Comparison of ENCODE assay signal across 8 cellular contexts in genomic region chr11:82718307-82718706, GRCh38. TPM values are rescaled to one million over a fixed set of nuclear protein-coding genes. Genes with fewer than 3 reads are reported as not detected.
A peak's percentile ranks its signal among the peaks of the same experiment; 100 is the strongest.
DNase-seq lines count a peak whose midpoint lies in the region; ATAC-seq, FAIRE-seq and TF ChIP-seq lines count a peak whose summit lies in the region.

No MANE protein-coding gene starts in this region.

- 38% methylated on average over 5 of the region's 5 CpGs for WGBS in A549 (ENCODE audit: missing lambda C conversion rate)

- H3K4me1 ChIP-seq in A549 (no peaks in the 10 kb centered on the region), thoracic aorta (ENCODE audit: control insufficient read depth in 1 of 2, low read depth in 2 of 2) (peaks cover 17 to 24% of the 10 kb centered on the region in 2 donors)

- ATAC-seq in A549: peak; percentile 75 to 89
- peak; percentile 67 for ATAC-seq in HG03159 (IDR thresholded peaks at IDR 0.05; ENCODE audit: unreplicated experiment)
- ATAC-seq in thoracic aorta (ENCODE audit: insufficient number of reproducible peaks, low FRiP score, low read depth): peak; percentile 67

- POLR2A ChIA-PET in A549 (lab: Yijun Ruan, JAX): no interaction called here

- TF ChIP-seq POLR2A in A549 (IDR thresholded peaks at IDR 0.05; ENCODE audit: low read length): no peak

- H3K36me3 ChIP-seq in bronchial epithelial cell (ENCODE audit: control insufficient read depth, insufficient read depth, low read length): no peaks in the 10 kb centered on the region
- no peaks in the 10 kb centered on the region for H3K36me3 ChIP-seq in thoracic aorta

- H3K4me2 ChIP-seq in A549: no peak overlapping the region

- H3K27me3 ChIP-seq in bronchial epithelial cell (ENCODE audit: control insufficient read depth, insufficient read depth, low read length) (no peaks in the 10 kb centered on the region), thoracic aorta (replicated peaks; ENCODE audit: insufficient read depth) (no peaks in the 10 kb centered on the region)

- CTCF ChIA-PET in A549 (lab: Yijun Ruan, JAX): interaction anchor here (0.6 to 6.0 kb wide), 24 partner anchors 11 to 1118 kb away, joined by 3 to 51 read pairs (median 4); partner anchors contain the start of genes DDIAS, FAM181B and PRCP

- TF ChIP-seq RAD21 in A549 (conservative IDR thresholded peaks at IDR 0.05 in 1 of 2, IDR thresholded peaks at IDR 0.05 in 1 of 2): peak; percentile 85 to 89

- TF ChIP-seq CTCF in A549 (IDR thresholded peaks at IDR 0.05) (peak; percentile 86), bronchial epithelial cell (IDR thresholded peaks at IDR 0.05; ENCODE audit: insufficient read depth, low read length, severe bottlenecking) (peak; percentile 70), thoracic aorta (IDR thresholded peaks at IDR 0.05) (peak; percentile 61)

- H3K4me3 ChIP-seq in A549 (no peak overlapping the region), bronchial epithelial cell (ENCODE audit: low read depth, low read length) (no peak overlapping the region), thoracic aorta (no peak overlapping the region)

- TF ChIP-seq EP300 in A549 (IDR thresholded peaks at IDR 0.05): no peak

- FAIRE-seq in A549 (lab: Jason Lieb, UNC) (peak; percentile 65), bronchial epithelial cell (lab: Jason Lieb, UNC) (no peak)

- H3K9me3 ChIP-seq in A549 (no peaks in the 10 kb centered on the region), thoracic aorta (no peaks in the 10 kb centered on the region)

- DNase-seq in A549 (ENCODE audit: low read depth in 1 of 2, low spot score in 1 of 2): peak; percentile 42 to 61
- peak; percentile 14 for DNase-seq in GM04504 (ENCODE audit: low read depth)
- DNase-seq in NOMO-1 (lab: John Stamatoyannopoulos, UW; ENCODE audit: unreplicated experiment in 2 of 2): peak; percentile 15 to 38
- DNase-seq in bronchial epithelial cell (ENCODE audit: low read depth): peak; percentile 31
- peak; percentile 53 for DNase-seq in kidney tubule cell (ENCODE audit: low spot score)
- DNase-seq in thoracic aorta (ENCODE audit: low spot score): no peak
- no peak for DNase-seq in UCSD-AML1 (lab: John Stamatoyannopoulos, UW; ENCODE audit: unreplicated experiment)

- H3K27ac ChIP-seq in A549 (no peak overlapping the region), thoracic aorta (no peak overlapping the region)

TF ChIP-seq in A549, 52 proteins besides CTCF, POLR2A, EP300 and RAD21:
- TF ChIP-seq HEYL (CRISPR knock-in tag; IDR thresholded peaks at IDR 0.05) (no peak), FOSB (CRISPR knock-in tag; IDR thresholded peaks at IDR 0.05) (no peak), PHF8 (IDR thresholded peaks at IDR 0.05; ENCODE audit: borderline replicate concordance, low read depth) (no peak), MAZ (IDR thresholded peaks at IDR 0.05; ENCODE audit: borderline replicate concordance, low read depth, low read length) (no peak), SMC3 (IDR thresholded peaks at IDR 0.05) (peak; percentile 65), CEBPB (IDR thresholded peaks at IDR 0.05) (no peak)

RNA-seq across cellular contexts. Expression of gene FAM181B, which starts 15.4 kb away (rescaled TPM):
- not detected in 2 replicates for polyA plus RNA-seq in A549 (2011; rRNA removed)
- polyA plus RNA-seq in A549 (2012; cell fraction: cytosol; rRNA removed): 0.01 and 0.03 TPM in 2 replicates
- 0.01 and 0.02 TPM in 2 replicates for polyA plus RNA-seq in A549 (2012; cell fraction: nucleus; rRNA removed)
- 0.01 to 0.03 TPM (median 0.03 TPM) in 3 replicates for polyA plus RNA-seq in A549 (2017; fragmentation: RNase III; extraction: RNeasy Plus Mini Kit Qiagen cat#74134 plus additional on column Dnase treatment)
- polyA minus RNA-seq in A549 (2011; rRNA and poly(A)+ RNA removed): not detected in 2 replicates
- 1.0 and 1.8 TPM in 2 replicates for total RNA-seq in bronchial epithelial cell
- 1 to 10 TPM in 1 of 2 donors, under 1 TPM in 1; 0.27 to 2.2 TPM for total RNA-seq in thoracic aorta

Comparison
In these comparisons a context has a peak if more than half of its experiments do, and no peak if none do; other contexts are left out.
1. DNase-seq: peak in A549 (2 of 2), GM04504 (single experiment), NOMO-1 (2 of 2), bronchial epithelial cell (single experiment) and kidney tubule cell (single experiment); none in thoracic aorta (single experiment) and UCSD-AML1 (single experiment).
2. Peak in every context shown above with its lines, with median percentiles within 50 percentile points of each other: ATAC-seq and CTCF ChIP-seq.